Comparison of ENCODE assay signal across 21 cellular contexts in genomic region chr20:44449864-44450263, GRCh38. TPM values are rescaled to one million over a fixed set of nuclear protein-coding genes. Genes with fewer than 3 reads are reported as not detected.
A peak's percentile ranks its signal among the peaks of the same experiment; 100 is the strongest.
DNase-seq lines count a peak whose midpoint lies in the region; ATAC-seq, FAIRE-seq and TF ChIP-seq lines count a peak whose summit lies in the region.
"Had no signal": no experiment of that assay in that cellular context is flagged by ENCODE, and none has a peak within 500 bp of the region (broad histone marks: within the 10 kb centered on the region; RNA-seq: fewer than 3 reads in every experiment).

No MANE protein-coding gene starts in this region.

- no peaks in the 10 kb centered on the region for H3K4me1 Mint-ChIP-seq in chondrocyte (ENCODE audit: low read depth)
- H3K4me1 Mint-ChIP-seq: CD4-positive, CD25-positive, alpha-beta regulatory T cell had no signal

- H3K9me3 Mint-ChIP-seq in chondrocyte (ENCODE audit: low read depth): no peaks in the 10 kb centered on the region
- H3K9me3 Mint-ChIP-seq: CD4-positive, CD25-positive, alpha-beta regulatory T cell; CD8-positive, alpha-beta T cell; HFFc6 had no signal

- no peak overlapping the region for H3K4me3 Mint-ChIP-seq in chondrocyte (ENCODE audit: unreplicated experiment)
- H3K4me3 Mint-ChIP-seq: B cell; CD4-positive, CD25-positive, alpha-beta regulatory T cell; CD8-positive, alpha-beta T cell; HFFc6 had no signal

- 33% methylated on average over 7 of the region's 7 CpGs for WGBS in liver

- no peak for FAIRE-seq in kidney (lab: Jason Lieb, UNC)
- FAIRE-seq: A204.1, G401.6, GM12892, GM19239, H54 had no signal

- ATAC-seq in upper lobe of right lung: no peak
- ATAC-seq in GM21423 (IDR thresholded peaks at IDR 0.05; ENCODE audit: unreplicated experiment): no peak
- ATAC-seq: CD8-positive, alpha-beta T cell had no signal

- TF ChIP-seq CTCF in C4-2B (conservative IDR thresholded peaks at IDR 0.05) (no peak), chondrocyte (IDR thresholded peaks at IDR 0.05) (no peak), liver (IDR thresholded peaks at IDR 0.05; ENCODE audit: low read depth, low read length, missing input control) (no peak), upper lobe of right lung (IDR thresholded peaks at IDR 0.05) (no peak), kidney (IDR thresholded peaks at IDR 0.05; ENCODE audit: borderline replicate concordance, extremely low read depth, insufficient read depth) (no peak)

- no peaks in the 10 kb centered on the region for H3K36me3 Mint-ChIP-seq in chondrocyte (ENCODE audit: low read depth)
- H3K36me3 Mint-ChIP-seq: CD4-positive, CD25-positive, alpha-beta regulatory T cell; CD8-positive, alpha-beta T cell had no signal

- H3K9ac ChIP-seq in liver (ENCODE audit: low read depth in 1 of 2, low read length in 2 of 2): peak overlapping the region in 1 of 2 donors; percentile 98
- H3K9ac ChIP-seq in kidney (ENCODE audit: low read length in 2 of 2): no peak overlapping the region
- H3K9ac ChIP-seq: BLaER1 treated with 17β-estradiol and CSF1 and Interleukin-3, amounts not matched to agents 10 nM and 100 nM had no signal

- peaks cover 16% of the 10 kb centered on the region for H3K27me3 Mint-ChIP-seq in chondrocyte (ENCODE audit: low read depth)

- DNase-seq in chondrocyte (ENCODE audit: low spot score) (peak; percentile 4), upper lobe of right lung (no peak), NCI-H2196 (lab: John Stamatoyannopoulos, UW; ENCODE audit: unreplicated experiment) (no peak), kidney (no peak)
- DNase-seq: CD8-positive, alpha-beta T cell; DMS153; GOT3; HFFc6 had no signal

- H3K9me3 ChIP-seq in liver (ENCODE audit: control insufficient read depth in 4 of 4, low read length in 3 of 4): no peaks in the 10 kb centered on the region
- no peaks in the 10 kb centered on the region for H3K9me3 ChIP-seq in upper lobe of right lung
- H3K9me3 ChIP-seq in kidney (ENCODE audit: control insufficient read depth in 1 of 2, low read length in 2 of 2): no peaks in the 10 kb centered on the region
- H3K9me3 ChIP-seq: BLaER1 treated with 17β-estradiol and CSF1 and Interleukin-3, amounts not matched to agents 10 nM and 100 nM; Caco-2; HAP-1 had no signal

- TF ChIP-seq RAD21 in liver (IDR thresholded peaks at IDR 0.05): no peak

- peak overlapping the region in 1 of 3 donors; percentile 82 for H3K4me3 ChIP-seq in liver (ENCODE audit: low read depth in 1 of 3, low read length in 3 of 3)
- H3K4me3 ChIP-seq in upper lobe of right lung: no peak overlapping the region
- H3K4me3 ChIP-seq in kidney (ENCODE audit: low read length in 2 of 2): no peak overlapping the region
- H3K4me3 ChIP-seq: BLaER1 treated with 17β-estradiol and CSF1 and Interleukin-3, amounts not matched to agents 10 nM and 100 nM; HAP-1 had no signal

- intact Hi-C loops in upper lobe of right lung (cut with DNase I): no loop called here
- intact Hi-C loops in kidney (cut with DNase I): no loop called here

- H3K4me1 ChIP-seq in liver (ENCODE audit: control insufficient read depth in 4 of 4, insufficient read depth in 4 of 4, low read length in 3 of 4): peaks cover 4 to 19% (median 12%) of the 10 kb centered on the region in 4 donors
- H3K4me1 ChIP-seq in upper lobe of right lung: no peaks in the 10 kb centered on the region
- H3K4me1 ChIP-seq in kidney (ENCODE audit: control insufficient read depth in 1 of 2, insufficient read depth in 1 of 2, low read depth in 1 of 2, low read length in 2 of 2): peaks cover 0 to 2% of the 10 kb centered on the region in 2 donors
- H3K4me1 ChIP-seq: Caco-2, HAP-1 had no signal

- H3K27ac Mint-ChIP-seq in chondrocyte (ENCODE audit: unreplicated experiment): no peak overlapping the region
- H3K27ac Mint-ChIP-seq: B cell; CD4-positive, CD25-positive, alpha-beta regulatory T cell; CD8-positive, alpha-beta T cell; HFFc6 had no signal

- H3K27ac ChIP-seq in C4-2B: peak overlapping the region; percentile 42; the same call in 1 of the 2 replicates
- peak overlapping the region; percentile 91 to 96 for H3K27ac ChIP-seq in liver (ENCODE audit: low read depth in 1 of 2, low read length in 2 of 2)
- H3K27ac ChIP-seq in upper lobe of right lung: peak overlapping the region; percentile 30
- H3K27ac ChIP-seq in kidney (ENCODE audit: low read depth in 2 of 2, low read length in 2 of 2): no peak overlapping the region
- H3K27ac ChIP-seq: BLaER1 treated with 17β-estradiol and CSF1 and Interleukin-3, amounts not matched to agents 10 nM and 100 nM had no signal

- H3K36me3 ChIP-seq in liver (ENCODE audit: control insufficient read depth in 4 of 4, insufficient read depth in 3 of 4, low read depth in 1 of 4, low read length in 3 of 4) (no peaks in the 10 kb centered on the region), upper lobe of right lung (no peaks in the 10 kb centered on the region), kidney (ENCODE audit: control insufficient read depth in 1 of 2, insufficient read depth in 2 of 2, low read length in 2 of 2) (no peaks in the 10 kb centered on the region)
- H3K36me3 ChIP-seq: BLaER1 treated with 17β-estradiol and CSF1 and Interleukin-3, amounts not matched to agents 10 nM and 100 nM; HAP-1 had no signal

- H3K27me3 ChIP-seq in liver (ENCODE audit: control insufficient read depth in 4 of 4, insufficient read depth in 4 of 4, low read length in 3 of 4) (no peaks in the 10 kb centered on the region), upper lobe of right lung (no peaks in the 10 kb centered on the region)
- H3K27me3 ChIP-seq: BLaER1 treated with 17β-estradiol and CSF1 and Interleukin-3, amounts not matched to agents 10 nM and 100 nM had no signal

TF ChIP-seq in liver, 16 proteins besides CTCF, POLR2A, EP300 and RAD21:
- TF ChIP-seq FOXA1 (IDR thresholded peaks at IDR 0.05) (no peak), FOXA2 (IDR thresholded peaks at IDR 0.05) (no peak), HNF4G (IDR thresholded peaks at IDR 0.05) (no peak), YY1 (IDR thresholded peaks at IDR 0.05) (no peak)

RNA-seq across cellular contexts. Expression of gene TTPAL, which starts 25.8 kb away (rescaled TPM):
- total RNA-seq in chondrocyte (16.5 to 18.4 TPM (median 17.1 TPM) in 3 replicates), liver (10 to 100 TPM; 17.3 to 39.7 TPM), upper lobe of right lung (8.0 TPM), kidney (13.5 TPM)
- polyA plus RNA-seq in liver (10 to 100 TPM; 11.6 to 17.9 TPM), kidney (ENCODE audit: insufficient read depth, low read depth, low replicate concordance) (3.5 TPM)

Comparison
In these comparisons a context has a peak if more than half of its experiments do, and no peak if none do; other contexts are left out.
1. H3K27ac ChIP-seq: peak in C4-2B (single experiment), liver (2 of 2) and upper lobe of right lung (single experiment); none in kidney (0 of 2).